In the genomic region with DNA sequence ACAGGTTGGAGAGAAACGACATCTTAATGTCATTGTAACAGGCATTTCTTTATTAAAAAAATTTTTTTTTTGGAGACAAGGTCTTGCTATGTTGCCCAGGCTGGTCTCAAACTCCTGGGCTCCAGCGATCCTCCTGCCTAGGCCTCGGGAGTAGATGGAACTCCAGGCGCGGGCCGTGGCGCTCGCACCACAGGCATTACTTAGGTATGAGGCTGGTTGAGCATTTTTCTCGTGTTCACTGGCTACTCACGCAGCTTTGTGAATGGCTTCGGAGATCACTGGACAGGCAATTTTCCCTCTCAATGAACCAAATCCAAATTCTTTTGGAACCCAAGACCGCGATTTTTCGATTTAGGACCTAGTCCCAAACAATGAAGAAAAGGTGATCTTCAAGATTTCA, we compare ENCODE assay signal across 2 cellular contexts.
TF ChIP-seq lines count a peak whose summit lies in the region.

No MANE protein-coding gene starts in this region.

TF ChIP-seq in H1, 55 proteins besides CTCF, POLR2A, EP300 and RAD21:
- no peak for TF ChIP-seq RXRA (IDR thresholded peaks at IDR 0.05; ENCODE audit: insufficient read depth, low read depth, low read length)
- TF ChIP-seq PHF8 (conservative IDR thresholded peaks at IDR 0.05; ENCODE audit: low read depth, low read length), result no peak
- TF ChIP-seq ZNF274 (IDR thresholded peaks at IDR 0.05; ENCODE audit: borderline replicate concordance, extremely low read depth, low read length), result no peak
- TF ChIP-seq MAFK (IDR thresholded peaks at IDR 0.05; ENCODE audit: low read depth, low read length), result no peak
- no peak for TF ChIP-seq SP1 (IDR thresholded peaks at IDR 0.05; ENCODE audit: low read depth, low read length)
- TF ChIP-seq EZH2 (IDR thresholded peaks at IDR 0.05; ENCODE audit: low read depth, low read length, severe bottlenecking), result no peak
- TF ChIP-seq TBP (IDR thresholded peaks at IDR 0.05; ENCODE audit: low read depth, low read length), result no peak
- no peak for TF ChIP-seq SUZ12 (IDR thresholded peaks at IDR 0.05; ENCODE audit: low read length)

TF ChIP-seq in neural cell, 6 proteins besides CTCF, POLR2A, EP300 and RAD21:
- no peak for TF ChIP-seq EZH2 (IDR thresholded peaks at IDR 0.05; ENCODE audit: borderline replicate concordance, insufficient read depth, low read length, poor library complexity, severe bottlenecking)
- TF ChIP-seq MXI1 (conservative IDR thresholded peaks at IDR 0.05; ENCODE audit: poor library complexity, severe bottlenecking), result no peak
- TF ChIP-seq REST (IDR thresholded peaks at IDR 0.05; ENCODE audit: borderline replicate concordance), result no peak
- TF ChIP-seq SMC3 (conservative IDR thresholded peaks at IDR 0.05; ENCODE audit: poor library complexity), result no peak
- TF ChIP-seq TAF1 (IDR thresholded peaks at IDR 0.05; ENCODE audit: low read depth), result no peak
- no peak for TF ChIP-seq POLR2AphosphoS5 (IDR thresholded peaks at IDR 0.05)
